In the genomic region with DNA sequence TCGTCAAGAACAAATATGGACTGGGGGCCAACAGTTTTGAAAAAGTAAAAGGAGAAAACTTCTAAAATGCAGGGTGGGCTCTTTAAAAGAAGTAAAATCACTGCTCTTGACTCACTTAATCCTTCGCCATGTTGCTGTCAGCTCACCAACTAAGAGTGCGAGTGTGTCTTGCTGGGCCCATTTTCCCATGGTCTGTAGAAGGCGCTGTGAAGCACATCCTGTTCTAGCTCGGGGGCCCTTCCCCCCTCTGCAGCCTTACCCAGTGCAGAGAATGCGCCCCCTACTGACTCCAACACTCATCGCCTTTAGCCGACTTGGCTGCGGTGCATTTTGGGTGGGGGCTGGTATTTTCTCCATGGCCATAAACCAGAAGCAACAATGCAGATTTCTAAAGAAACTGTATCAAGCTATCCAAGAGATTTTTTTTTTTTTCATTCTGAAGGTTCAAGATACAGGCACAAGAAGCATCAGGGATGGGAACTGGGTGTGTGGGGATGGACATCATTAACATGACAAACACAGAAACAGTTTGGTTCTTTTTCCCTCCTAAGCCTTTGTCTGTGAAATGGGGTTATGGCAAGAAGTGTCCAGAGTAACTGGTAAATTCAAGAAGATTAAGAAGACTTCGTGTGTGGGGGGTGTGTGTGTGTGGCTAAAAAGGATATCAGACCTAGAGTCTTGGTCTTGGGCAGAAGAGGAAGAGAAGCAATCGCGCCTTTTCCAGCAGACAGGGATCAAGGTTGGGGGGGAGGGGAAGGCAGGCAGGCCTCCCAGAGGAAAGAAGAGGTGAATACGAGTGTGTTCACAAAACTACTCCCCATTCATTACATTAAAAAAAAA, we compare ENCODE assay signal across 8 cellular contexts. TPM values are rescaled to one million over a fixed set of nuclear protein-coding genes. Genes with fewer than 3 reads are reported as not detected.
DNase-seq lines count a peak whose midpoint lies in the region; ATAC-seq, FAIRE-seq and TF ChIP-seq lines count a peak whose summit lies in the region.

No MANE protein-coding gene starts in this region.

- H3K56ac ChIP-seq in IMR-90 (ENCODE audit: extremely low read depth, insufficient read depth, low read length), result peak overlapping the region; percentile 89

- H2BK20ac ChIP-seq in IMR-90 (ENCODE audit: low read depth, low read length), result no peak overlapping the region

- in situ Hi-C loops in IMR-90 (cut with MboI; ENCODE audit: low sequenced_read_pairs), result loop anchor here (5.0 kb wide), 1 partner anchor 117 kb away; no protein-coding TSS in a partner anchor

- dilution Hi-C loops in IMR-90 (cut with HindIII; ENCODE audit: low sequenced_read_pairs, unreplicated experiment), result no loop called here

- ATAC-seq in GM21526 (IDR thresholded peaks at IDR 0.05; ENCODE audit: low FRiP score, unreplicated experiment), result peak; percentile 58
- ATAC-seq in IMR-90 (ENCODE audit: low read depth), result peak; percentile 56
- peak; percentile 86 for ATAC-seq in esophagus mucosa

- peak overlapping the region; percentile 94 for H2AK9ac ChIP-seq in IMR-90 (replicated peaks; ENCODE audit: low read depth, low read length, poor library complexity)

- H2AK5ac ChIP-seq in IMR-90 (ENCODE audit: low read depth, low read length), result peak overlapping the region; percentile 99

- peaks cover 4 to 32% of the 10 kb centered on the region in 2 experiments; a peak in 3 of 4 replicates for H3K79me1 ChIP-seq in IMR-90 (ENCODE audit: low read depth in 1 of 2, low read length in 2 of 2)

- peak overlapping the region; percentile 82 for H4K91ac ChIP-seq in IMR-90 (ENCODE audit: insufficient read depth, low read depth, low read length)

- H3K4me2 ChIP-seq in IMR-90 (ENCODE audit: low read depth, low read length) (peak overlapping the region; percentile 82), OCI-LY3 (ENCODE audit: low read length) (peak overlapping the region; percentile 86)

- no peak for FAIRE-seq in D721Med (lab: Jason Lieb, UNC)

- H3K9ac ChIP-seq in IMR-90 (ENCODE audit: low read depth, low read length) (peak overlapping the region; percentile 99), OCI-LY3 (ENCODE audit: low read length) (peak overlapping the region; percentile 97), muscle layer of colon (ENCODE audit: low read length) (peak overlapping the region; percentile 42)

- peaks cover 18% of the 10 kb centered on the region for H3K4me1 ChIP-seq in IMR-90 (ENCODE audit: control insufficient read depth, insufficient read depth, low read length)
- peaks cover 24% of the 10 kb centered on the region for H3K4me1 ChIP-seq in OCI-LY3 (ENCODE audit: low read length)
- peaks cover 45% of the 10 kb centered on the region for H3K4me1 ChIP-seq in muscle layer of colon (ENCODE audit: insufficient read depth, low read length)

- intact Hi-C loops in IMR-90 (cut with micrococcal nuclease), result loop anchor here (1.0 kb wide), 2 partner anchors 111 to 135 kb away; no protein-coding TSS in a partner anchor

- H3K23ac ChIP-seq in IMR-90 (ENCODE audit: low read depth, low read length), result peak overlapping the region; percentile 78

- TF ChIP-seq POLR2A in IMR-90 (IDR thresholded peaks at IDR 0.05; ENCODE audit: low read depth, low read length), result peak; percentile 25; the same call in 1 of the 2 replicates

- 0 out of 3 replicates have a peak overlapping the region, but pooled peaks have one; percentile 17 for H2BK15ac ChIP-seq in IMR-90 (ENCODE audit: low read depth, low read length)

- H3K36me3 ChIP-seq in IMR-90 (ENCODE audit: control insufficient read depth, insufficient read depth, low read length) (peaks cover 10% of the 10 kb centered on the region), OCI-LY3 (replicated peaks; ENCODE audit: low read depth, low read length) (peaks cover 66% of the 10 kb centered on the region), muscle layer of colon (ENCODE audit: insufficient read depth, low read length) (peaks cover 13% of the 10 kb centered on the region)

- peak overlapping the region; percentile 13; the same call in 1 of the 2 replicates for H4K5ac ChIP-seq in IMR-90 (ENCODE audit: low read depth, low read length)

- TF ChIP-seq CTCF in D721Med (IDR thresholded peaks at IDR 0.05; ENCODE audit: insufficient read depth, missing control alignments), result peak; percentile 99
- TF ChIP-seq CTCF in IMR-90 (conservative IDR thresholded peaks at IDR 0.05; ENCODE audit: low read depth, low read length), result peak; percentile 99
- TF ChIP-seq CTCF in OCI-LY3 (IDR thresholded peaks at IDR 0.05; ENCODE audit: low read depth, low read length), result peak; percentile 100

- H4K8ac ChIP-seq in IMR-90 (ENCODE audit: low read depth in 2 of 2, low read length in 2 of 2), result peak overlapping the region; percentile 20 to 87; a peak in 3 of 4 replicates

- peak overlapping the region; percentile 25 for H3K18ac ChIP-seq in IMR-90 (ENCODE audit: low read depth, low read length)

- H3K4me3 ChIP-seq in IMR-90 (ENCODE audit: insufficient read depth, low read depth, low read length) (peak overlapping the region; percentile 95), OCI-LY3 (ENCODE audit: low read length) (peak overlapping the region; percentile 78), muscle layer of colon (ENCODE audit: low read depth in 1 of 2, low read length in 2 of 2) (peak overlapping the region; percentile 68 to 81)

- peak overlapping the region; percentile 91 for H2BK5ac ChIP-seq in IMR-90 (ENCODE audit: low read depth, low read length, poor library complexity, severe bottlenecking)

- no TSS peak for BruUV-seq in IMR-90 (replicated peaks; lab: Mats Ljungman, UMichigan)

- H3K9me1 ChIP-seq in IMR-90 (ENCODE audit: insufficient read depth, low read length), result peaks cover 11% of the 10 kb centered on the region

- peak overlapping the region; percentile 100 for H3K14ac ChIP-seq in IMR-90 (replicated peaks; ENCODE audit: low read depth, low read length)

- DNase-seq in D721Med (ENCODE audit: insufficient read length, low spot score), result peak; percentile 46
- DNase-seq in IMR-90, result peak; percentile 97
- DNase-seq in activated T-cell treated with anti-CD3 and anti-CD28 coated beads for 4 hours, result peak; percentile 88
- peak; percentile 64 to 75 for DNase-seq in stimulated activated CD8-positive, alpha-beta memory T cell treated with anti-CD3 and anti-CD28 coated beads, Interleukin-7, amount 100 ng/mL, for 1 hour (ENCODE audit: low read depth in 2 of 2)

- H2AFZ ChIP-seq in IMR-90 (replicated peaks; ENCODE audit: low read length, poor library complexity) (peak overlapping the region; percentile 60), OCI-LY3 (ENCODE audit: low read depth, low read length) (no peak overlapping the region)

- peaks cover 65% of the 10 kb centered on the region for H3K79me2 ChIP-seq in OCI-LY3 (ENCODE audit: low read length)

- CTCF ChIA-PET in IMR-90 (lab: Yijun Ruan, JAX), result interaction anchor here (0.5 to 2.8 kb wide), 18 partner anchors 9 to 374 kb away, joined by 3 to 16 read pairs (median 4); a partner anchor contains a TSS

- H2BK120ac ChIP-seq in IMR-90 (ENCODE audit: low read depth, low read length), result peak overlapping the region; percentile 71

- peak overlapping the region; percentile 98 for H3K4ac ChIP-seq in IMR-90 (ENCODE audit: low read depth, low read length)

- H4K20me1 ChIP-seq in IMR-90 (ENCODE audit: insufficient read depth, low read length), result peaks cover 57% of the 10 kb centered on the region
- peaks cover 40% of the 10 kb centered on the region for H4K20me1 ChIP-seq in OCI-LY3 (ENCODE audit: insufficient read depth, low read length)

- H3K27me3 ChIP-seq in IMR-90 (ENCODE audit: control insufficient read depth, insufficient read depth, low read length) (no peaks in the 10 kb centered on the region), OCI-LY3 (ENCODE audit: low read depth, low read length) (no peaks in the 10 kb centered on the region), muscle layer of colon (ENCODE audit: control insufficient read depth in 1 of 2, insufficient read depth in 2 of 2, low read length in 2 of 2) (no peaks in the 10 kb centered on the region)

- H3K9me3 ChIP-seq in IMR-90 (ENCODE audit: control insufficient read depth, insufficient read depth, low read length) (no peaks in the 10 kb centered on the region), OCI-LY3 (ENCODE audit: insufficient read depth, low read length) (no peaks in the 10 kb centered on the region), muscle layer of colon (ENCODE audit: low read length) (no peaks in the 10 kb centered on the region)

- 20% methylated on average over 3 of the region's 13 CpGs; no CpG with 5 or more reads in 1 of the 2 experiments for WGBS in IMR-90 (ENCODE audit: extremely low coverage in 2 of 2, insufficient read length in 1 of 2), 2 experiments

- peak overlapping the region; percentile 94 for H3K27ac ChIP-seq in IMR-90 (ENCODE audit: insufficient read depth, low read length)
- peak overlapping the region; percentile 81 for H3K27ac ChIP-seq in OCI-LY3 (ENCODE audit: low read length)
- H3K27ac ChIP-seq in muscle layer of colon (ENCODE audit: low read depth, low read length), result peak overlapping the region; percentile 53

- peak; percentile 81 for TF ChIP-seq RAD21 in IMR-90 (IDR thresholded peaks at IDR 0.05; ENCODE audit: low read length)

- POLR2A ChIA-PET in IMR-90 (lab: Charles Lee; ENCODE audit: unreplicated experiment), result interaction anchor here (1.1 kb wide), 1 partner anchor 139 kb away, joined by 4 read pairs; no protein-coding TSS in a partner anchor

TF ChIP-seq in IMR-90, 13 proteins besides CTCF, POLR2A, EP300 and RAD21 (continues in another document):
- TF ChIP-seq, protein P1, sequence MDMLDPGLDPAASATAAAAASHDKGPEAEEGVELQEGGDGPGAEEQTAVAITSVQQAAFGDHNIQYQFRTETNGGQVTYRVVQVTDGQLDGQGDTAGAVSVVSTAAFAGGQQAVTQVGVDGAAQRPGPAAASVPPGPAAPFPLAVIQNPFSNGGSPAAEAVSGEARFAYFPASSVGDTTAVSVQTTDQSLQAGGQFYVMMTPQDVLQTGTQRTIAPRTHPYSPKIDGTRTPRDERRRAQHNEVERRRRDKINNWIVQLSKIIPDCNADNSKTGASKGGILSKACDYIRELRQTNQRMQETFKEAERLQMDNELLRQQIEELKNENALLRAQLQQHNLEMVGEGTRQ (IDR thresholded peaks at IDR 0.05; ENCODE audit: low read depth, low read length), result no peak
- TF ChIP-seq RCOR1 (IDR thresholded peaks at IDR 0.05; ENCODE audit: insufficient replicate concordance, low read length), result peak; percentile 32

RNA-seq across cellular contexts. Expression of a gene that starts 1.7 kb away (rescaled TPM):
- total RNA-seq in IMR-90 (2012; rRNA removed) (23.1 and 23.3 TPM in 2 replicates), esophagus mucosa (42.3 TPM)
- polyA plus RNA-seq in IMR-90 (2012; rRNA removed), result 17.5 and 24.8 TPM in 2 replicates
- polyA plus RNA-seq in IMR-90 (2012; cell fraction: cytosol; rRNA removed), result 5.1 and 7.4 TPM in 2 replicates
- 10.9 and 65.8 TPM in 2 replicates for polyA plus RNA-seq in IMR-90 (2012; cell fraction: nucleus; rRNA removed; ENCODE audit: low replicate concordance)

RNA-seq across cellular contexts. Expression of a gene that starts 28.8 kb away (rescaled TPM):
- total RNA-seq in IMR-90 (2012; rRNA removed) (89.1 and 127 TPM in 2 replicates), esophagus mucosa (33.9 TPM)
- 48.8 and 59.1 TPM in 2 replicates for polyA plus RNA-seq in IMR-90 (2012; rRNA removed)
- polyA plus RNA-seq in IMR-90 (2012; cell fraction: cytosol; rRNA removed), result 34.1 and 40.1 TPM in 2 replicates
- 10.8 and 39.1 TPM in 2 replicates for polyA plus RNA-seq in IMR-90 (2012; cell fraction: nucleus; rRNA removed; ENCODE audit: low replicate concordance)

RNA-seq across cellular contexts. Expression of a gene that starts 29.1 kb away (rescaled TPM):
- 9.9 and 11.4 TPM in 2 replicates for total RNA-seq in IMR-90 (2012; rRNA removed)
- polyA plus RNA-seq in IMR-90 (2012; rRNA removed), result 3.3 and 3.4 TPM in 2 replicates
- 2.8 and 4.6 TPM in 2 replicates for polyA plus RNA-seq in IMR-90 (2012; cell fraction: cytosol; rRNA removed)
- 1.7 and 2.5 TPM in 2 replicates for polyA plus RNA-seq in IMR-90 (2012; cell fraction: nucleus; rRNA removed; ENCODE audit: low replicate concordance)
- total RNA-seq in esophagus mucosa, result 4.1 TPM

Comparison
In these comparisons a context has a peak if more than half of its experiments do, and no peak if none do; other contexts are left out.
1. Peak in every context shown above with its lines: DNase-seq, ATAC-seq, H3K4me3 ChIP-seq and H3K27ac ChIP-seq.
2. DNase-seq: peak in every context shown above with its lines; median percentile 97 in IMR-90; 88 in activated T-cell treated with anti-CD3 and anti-CD28 coated beads for 4 hours; 70 in stimulated activated CD8-positive, alpha-beta memory T cell treated with anti-CD3 and anti-CD28 coated beads, Interleukin-7, amount 100 ng/mL, for 1 hour; 46 in D721Med.
3. H3K9ac ChIP-seq: peak in every context shown above with its lines; median percentile 99 in IMR-90; 97 in OCI-LY3; 42 in muscle layer of colon.